In genomic region chr1:186082235-186082937, GRCh38 we compare ENCODE assay signal across 8 cellular contexts.
DNase-seq lines count a peak whose midpoint lies in the region; ATAC-seq, FAIRE-seq and TF ChIP-seq lines count a peak whose summit lies in the region.

No MANE protein-coding gene starts in this region.

- H3K27me3 ChIP-seq in suprapubic skin: no peaks in the 10 kb centered on the region

- WGBS in suprapubic skin: 29% methylated on average over 6 of the region's 6 CpGs

- H3K9me3 ChIP-seq in kidney (ENCODE audit: control insufficient read depth in 1 of 2, low read length in 2 of 2): no peaks in the 10 kb centered on the region
- no peaks in the 10 kb centered on the region for H3K9me3 ChIP-seq in suprapubic skin

- peak; percentile 60 for FAIRE-seq in kidney (lab: Jason Lieb, UNC)

- no peak for TF ChIP-seq CTCF in brain (conservative IDR thresholded peaks at IDR 0.05)
- TF ChIP-seq CTCF in kidney (IDR thresholded peaks at IDR 0.05; ENCODE audit: borderline replicate concordance, extremely low read depth, insufficient read depth): no peak
- no peak for TF ChIP-seq CTCF in suprapubic skin (IDR thresholded peaks at IDR 0.05)

- H3K4me1 ChIP-seq in kidney (ENCODE audit: control insufficient read depth in 1 of 2, insufficient read depth in 1 of 2, low read depth in 1 of 2, low read length in 2 of 2) (peaks cover 0 to 2% of the 10 kb centered on the region in 2 donors), suprapubic skin (peaks cover 12% of the 10 kb centered on the region)

- H3K4me3 Mint-ChIP-seq in brain: peak overlapping the region in 4 of 5 experiments; percentile 16 to 48 (median 38)

- DNase-seq in GF-D8 (lab: John Stamatoyannopoulos, UW) (peak; percentile 96), HK-2 (ENCODE audit: unreplicated experiment) (peak; percentile 87), NCI-H748 treated with DMSO at 0.1 percent for 48 hours (lab: John Stamatoyannopoulos, UW) (peak; percentile 70), kidney (peak; percentile 87), suprapubic skin (ENCODE audit: low spot score in 2 of 2) (peak; percentile 86 to 92), DMS114 treated with DMSO at 0.1 percent for 48 hours (lab: John Stamatoyannopoulos, UW; ENCODE audit: unreplicated experiment) (no peak)

- H3K4me1 Mint-ChIP-seq in brain: peaks cover 19% of the 10 kb centered on the region

- H3K27ac Mint-ChIP-seq in brain: peak overlapping the region in 4 of 5 experiments; percentile 39 to 73 (median 58)

- H3K4me3 ChIP-seq in kidney (ENCODE audit: low read length in 2 of 2): no peak overlapping the region
- H3K4me3 ChIP-seq in suprapubic skin: no peak overlapping the region

- no peaks in the 10 kb centered on the region for H3K36me3 Mint-ChIP-seq in brain

- no peak overlapping the region for H3K27ac ChIP-seq in kidney (ENCODE audit: low read depth in 2 of 2, low read length in 2 of 2)
- H3K27ac ChIP-seq in suprapubic skin: peak overlapping the region; percentile 20

- no peaks in the 10 kb centered on the region for H3K9me3 Mint-ChIP-seq in brain

- peaks cover 4% of the 10 kb centered on the region for H3K27me3 Mint-ChIP-seq in brain

- no peak for TF ChIP-seq EP300 in suprapubic skin (IDR thresholded peaks at IDR 0.05)

- intact Hi-C loops in kidney (cut with DNase I): no loop called here

- TF ChIP-seq POLR2A in suprapubic skin (IDR thresholded peaks at IDR 0.05): no peak

- H3K36me3 ChIP-seq in kidney (ENCODE audit: control insufficient read depth in 1 of 2, insufficient read depth in 2 of 2, low read length in 2 of 2) (no peaks in the 10 kb centered on the region), suprapubic skin (no peaks in the 10 kb centered on the region)

- no peak overlapping the region for H3K9ac ChIP-seq in kidney (ENCODE audit: low read length in 2 of 2)

- ATAC-seq in GM21526 (IDR thresholded peaks at IDR 0.05; ENCODE audit: low FRiP score, unreplicated experiment): peak; percentile 80
